In the genomic region with DNA sequence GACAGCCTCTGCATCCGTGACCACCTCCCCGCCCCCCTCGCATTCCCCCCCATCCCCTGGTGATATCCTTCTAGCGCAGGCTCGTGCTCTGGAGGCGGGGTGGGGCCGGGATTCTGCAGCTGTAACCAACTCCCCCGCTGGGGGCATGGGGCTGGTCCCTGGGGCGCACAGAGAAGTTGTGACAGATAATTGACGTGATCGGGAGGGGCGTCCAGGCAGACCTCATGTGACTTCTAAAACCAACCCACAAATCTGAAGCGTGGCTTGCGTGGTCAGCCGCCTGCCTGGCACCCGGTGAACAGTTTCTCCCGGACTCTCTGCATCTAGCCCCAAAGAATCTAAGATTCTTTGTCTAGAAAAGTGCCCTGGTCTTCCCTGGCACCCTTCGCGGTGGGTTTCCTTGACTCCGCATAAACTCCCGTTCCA, we compare ENCODE assay signal across 8 cellular contexts.
DNase-seq lines count a peak whose midpoint lies in the region; ATAC-seq and TF ChIP-seq lines count a peak whose summit lies in the region.

No MANE protein-coding gene starts in this region.

- TF ChIP-seq CTCF in AG04450 (IDR thresholded peaks at IDR 0.05; ENCODE audit: low read depth, low read length) (no peak), Peyer's patch (IDR thresholded peaks at IDR 0.05) (no peak)

- H3K9me3 ChIP-seq in AG04450 (ENCODE audit: control insufficient read depth, insufficient read depth, low read length) (peaks cover 3% of the 10 kb centered on the region; the same call in 1 of the 2 replicates), Peyer's patch (peaks cover 0 to 3% (median 0%) of the 10 kb centered on the region in 4 donors)

- POLR2A ChIA-PET in AG04450 (lab: Yijun Ruan, JAX) = no interaction called here

- CTCF ChIA-PET in AG04450 (lab: Charles Lee) = interaction anchor here (0.6 to 2.6 kb wide), 3 partner anchors 21 to 356 kb away, joined by 3 to 9 read pairs (median 7); no protein-coding TSS in a partner anchor

- H3K27ac ChIP-seq in AG04450 (ENCODE audit: low read depth, low read length) (peak overlapping the region; percentile 80), Peyer's patch (peak overlapping the region; percentile 20 to 79 (median 66)), epithelial cell of prostate (peak overlapping the region; percentile 53)

- no peak for DNase-seq in AG04450 (ENCODE audit: low read depth, low spot score)
- peak in 1 of 3 donors; percentile 47 for DNase-seq in Peyer's patch
- no peak for DNase-seq in epithelial cell of prostate (ENCODE audit: low read depth, low spot score)
- peak; percentile 72 for DNase-seq in myocyte (ENCODE audit: low read depth)
- DNase-seq in central memory CD4-positive, alpha-beta T cell = no peak
- DNase-seq in 8988T = no peak

- TF ChIP-seq POLR2A in Peyer's patch (IDR thresholded peaks at IDR 0.05) = no peak

- no peaks in the 10 kb centered on the region for H3K36me3 ChIP-seq in Peyer's patch

- peaks cover 0 to 14% (median 0%) of the 10 kb centered on the region in 4 donors for H3K4me1 ChIP-seq in Peyer's patch

- peak overlapping the region; percentile 63 for H3K4me3 ChIP-seq in AG04450 (ENCODE audit: low read depth, low read length)
- H3K4me3 ChIP-seq in Peyer's patch = peak overlapping the region; percentile 21 to 49 (median 46)

- no peak for ATAC-seq in HG03469 (IDR thresholded peaks at IDR 0.05; ENCODE audit: unreplicated experiment)
- ATAC-seq in HG02973 (IDR thresholded peaks at IDR 0.05; ENCODE audit: unreplicated experiment) = no peak

- H3K27me3 ChIP-seq in AG04450 (ENCODE audit: control insufficient read depth, insufficient read depth, low read length) = peaks cover 11% of the 10 kb centered on the region
- H3K27me3 ChIP-seq in Peyer's patch = peaks cover 0 to 5% of the 10 kb centered on the region in 2 donors
